Comparison of ENCODE assay signal across 8 cellular contexts in genomic region chrX:154444755-154445246, GRCh38. TPM values are rescaled to one million over a fixed set of nuclear protein-coding genes. Genes with fewer than 3 reads are reported as not detected.
DNase-seq lines count a peak whose midpoint lies in the region; ATAC-seq, FAIRE-seq and TF ChIP-seq lines count a peak whose summit lies in the region.

No MANE protein-coding gene starts in this region.

- TF ChIP-seq POLR2A in A549 (IDR thresholded peaks at IDR 0.05; ENCODE audit: low read length), result no peak
- no peak for TF ChIP-seq POLR2A in breast epithelium (IDR thresholded peaks at IDR 0.05)

- DNase-seq in A549 (ENCODE audit: low read depth in 1 of 2, low spot score in 1 of 2) (no peak), HFFc6 (no peak), breast epithelium (ENCODE audit: low spot score in 2 of 2) (no peak), NCI-H2227 treated with DMSO at 0.1 percent for 48 hours (lab: John Stamatoyannopoulos, UW) (no peak), mucosa of gallbladder (ENCODE audit: low spot score) (no peak), HTR-8/SVneo (ENCODE audit: insufficient read length, low spot score) (no peak), foreskin keratinocyte (no peak)

- POLR2A ChIA-PET in A549 (lab: Yijun Ruan, JAX), result interaction anchor here (0.5 kb wide), 1 partner anchor 101 kb away, joined by 4 read pairs; no protein-coding TSS in a partner anchor

- H3K27ac ChIP-seq in A549, result peak overlapping the region; percentile 92 to 96
- H3K27ac ChIP-seq in breast epithelium, result peak overlapping the region; percentile 90
- no peak overlapping the region for H3K27ac ChIP-seq in foreskin keratinocyte

- CTCF ChIA-PET in A549 (lab: Yijun Ruan, JAX), result interaction anchor here (0.8 to 3.0 kb wide), 3 partner anchors 9 to 71 kb away, joined by 3 to 11 read pairs (median 3); no protein-coding TSS in a partner anchor

- H3K4me1 ChIP-seq in A549 (peaks cover 12% of the 10 kb centered on the region), breast epithelium (no peaks in the 10 kb centered on the region), mononuclear cell (ENCODE audit: insufficient read depth, low read length) (peaks cover 18% of the 10 kb centered on the region), foreskin keratinocyte (no peaks in the 10 kb centered on the region)

- H3K4me2 ChIP-seq in A549, result peak overlapping the region; percentile 99

- intact Hi-C loops in breast epithelium (cut with DNase I; ENCODE audit: low total_unique reads), result loop anchor here (5.0 kb wide), 1 partner anchor 832 kb away; no protein-coding TSS in a partner anchor

- H3K4me1 Mint-ChIP-seq in HFFc6 (ENCODE audit: low read depth), result peaks cover 11% of the 10 kb centered on the region; the same call in 1 of the 2 replicates

- no peaks in the 10 kb centered on the region for H3K36me3 Mint-ChIP-seq in HFFc6 (ENCODE audit: low read depth)

- H3K27me3 Mint-ChIP-seq in HFFc6 (ENCODE audit: insufficient read depth), result no peaks in the 10 kb centered on the region

- H3K27ac Mint-ChIP-seq in HFFc6, result 0 out of 2 replicates have a peak overlapping the region, but pooled peaks have one; percentile 9

- TF ChIP-seq RAD21 in A549 (conservative IDR thresholded peaks at IDR 0.05 in 1 of 2, IDR thresholded peaks at IDR 0.05 in 1 of 2), result no peak

- no peak for TF ChIP-seq CTCF in A549 (IDR thresholded peaks at IDR 0.05)
- no peak for TF ChIP-seq CTCF in HFFc6 (IDR thresholded peaks at IDR 0.05)
- TF ChIP-seq CTCF in breast epithelium (IDR thresholded peaks at IDR 0.05), result no peak
- TF ChIP-seq CTCF in foreskin keratinocyte (conservative IDR thresholded peaks at IDR 0.05), result no peak

- peak overlapping the region; percentile 75 for H3K4me3 Mint-ChIP-seq in HFFc6

- TF ChIP-seq EP300 in A549 (IDR thresholded peaks at IDR 0.05), result no peak

- H3K9me3 ChIP-seq in A549 (no peaks in the 10 kb centered on the region), breast epithelium (no peaks in the 10 kb centered on the region), mononuclear cell (ENCODE audit: low read depth, low read length) (no peaks in the 10 kb centered on the region)

- FAIRE-seq in A549 (lab: Jason Lieb, UNC) (no peak), HTR-8/SVneo (lab: Jason Lieb, UNC) (no peak)

- peaks cover 0 to 57% of the 10 kb centered on the region in 2 donors for H3K27me3 ChIP-seq in breast epithelium
- H3K27me3 ChIP-seq in mononuclear cell (ENCODE audit: insufficient read depth, low read length), result no peaks in the 10 kb centered on the region
- H3K27me3 ChIP-seq in foreskin keratinocyte, result no peaks in the 10 kb centered on the region

- peak in 1 of 2 experiments; percentile 43; a peak in 3 of 6 replicates for ATAC-seq in A549
- no peak for ATAC-seq in foreskin keratinocyte

- WGBS in A549 (ENCODE audit: missing lambda C conversion rate), result 92% methylated on average over 2 of the region's 13 CpGs

- no peaks in the 10 kb centered on the region for H3K36me3 ChIP-seq in breast epithelium

- peak overlapping the region; percentile 99 for H3K4me3 ChIP-seq in A549
- peak overlapping the region; percentile 58 to 82 (median 62) for H3K4me3 ChIP-seq in breast epithelium
- H3K4me3 ChIP-seq in mononuclear cell (ENCODE audit: low read length), result peak overlapping the region; percentile 36

- H3K9me3 Mint-ChIP-seq in HFFc6, result no peaks in the 10 kb centered on the region

TF ChIP-seq in A549, 52 proteins besides CTCF, POLR2A, EP300 and RAD21:
- no peak for TF ChIP-seq TFCP2L1 (CRISPR knock-in tag; IDR thresholded peaks at IDR 0.05)
TF ChIP-seq in A549: peak in this region for 0.

RNA-seq across cellular contexts. Expression of gene FAM50A, which starts 0.9 kb away (rescaled TPM):
- polyA plus RNA-seq in A549 (2011; rRNA removed), result 55.1 and 57.8 TPM in 2 replicates
- polyA plus RNA-seq in A549 (2012; cell fraction: cytosol; rRNA removed), result 84.5 and 102 TPM in 2 replicates
- polyA plus RNA-seq in A549 (2012; cell fraction: nucleus; rRNA removed), result 91.4 and 116 TPM in 2 replicates
- 105 to 123 TPM (median 121 TPM) in 3 replicates for polyA plus RNA-seq in A549 (2017; fragmentation: RNase III; extraction: RNeasy Plus Mini Kit Qiagen cat#74134 plus additional on column Dnase treatment)
- 53.1 and 61.2 TPM in 2 replicates for polyA minus RNA-seq in A549 (2011; rRNA and poly(A)+ RNA removed)
- total RNA-seq in HFFc6 (2021; fragmentation: NEBNext Ultra II Directional; extraction: Animal tissue kit (Norgen Biotek cat#: 25700)), result 100 to 1,000 TPM in 1 of 6 experiments, 10 to 100 TPM in 5; 77.3 to 103 (median 86.9) TPM
- total RNA-seq in breast epithelium, result 10 to 100 TPM; 30.7 to 94.4 (median 64.2) TPM
- 19.1 TPM for total RNA-seq in mononuclear cell
- 71.3 TPM for total RNA-seq in mucosa of gallbladder
- 42.2 and 45.8 TPM in 2 replicates for total RNA-seq in foreskin keratinocyte
- polyA plus RNA-seq in foreskin keratinocyte, result 58.6 and 62.8 TPM in 2 replicates

RNA-seq across cellular contexts. Expression of gene GDI1, which starts 7.8 kb away (rescaled TPM):
- 117 and 124 TPM in 2 replicates for polyA plus RNA-seq in A549 (2011; rRNA removed)
- 171 and 182 TPM in 2 replicates for polyA plus RNA-seq in A549 (2012; cell fraction: cytosol; rRNA removed)
- polyA plus RNA-seq in A549 (2012; cell fraction: nucleus; rRNA removed), result 629 and 657 TPM in 2 replicates
- 107 to 131 TPM (median 128 TPM) in 3 replicates for polyA plus RNA-seq in A549 (2017; fragmentation: RNase III; extraction: RNeasy Plus Mini Kit Qiagen cat#74134 plus additional on column Dnase treatment)
- polyA minus RNA-seq in A549 (2011; rRNA and poly(A)+ RNA removed), result 94.5 and 122 TPM in 2 replicates
- total RNA-seq in HFFc6 (2021; fragmentation: NEBNext Ultra II Directional; extraction: Animal tissue kit (Norgen Biotek cat#: 25700)), result 100 to 1,000 TPM; 144 to 154 (median 147) TPM
- 100 to 1,000 TPM in 1 of 3 donors, 10 to 100 TPM in 2; 94.0 to 105 (median 97.3) TPM for total RNA-seq in breast epithelium
- 67.6 TPM for total RNA-seq in mononuclear cell
- 157 TPM for total RNA-seq in mucosa of gallbladder
- 56.3 and 56.8 TPM in 2 replicates for total RNA-seq in foreskin keratinocyte
- 59.0 and 60.1 TPM in 2 replicates for polyA plus RNA-seq in foreskin keratinocyte

RNA-seq across cellular contexts. Expression of gene PLXNA3, which starts 13.3 kb away (rescaled TPM):
- 3.4 and 5.9 TPM in 2 replicates for polyA plus RNA-seq in A549 (2011; rRNA removed)
- polyA plus RNA-seq in A549 (2012; cell fraction: cytosol; rRNA removed), result 6.0 and 7.8 TPM in 2 replicates
- 38.8 and 40.2 TPM in 2 replicates for polyA plus RNA-seq in A549 (2012; cell fraction: nucleus; rRNA removed)
- 7.9 to 10.1 TPM (median 9.5 TPM) in 3 replicates for polyA plus RNA-seq in A549 (2017; fragmentation: RNase III; extraction: RNeasy Plus Mini Kit Qiagen cat#74134 plus additional on column Dnase treatment)
- 10.5 and 13.2 TPM in 2 replicates for polyA minus RNA-seq in A549 (2011; rRNA and poly(A)+ RNA removed)
- 10 to 100 TPM; 66.2 to 98.7 (median 79.8) TPM for total RNA-seq in HFFc6 (2021; fragmentation: NEBNext Ultra II Directional; extraction: Animal tissue kit (Norgen Biotek cat#: 25700))
- total RNA-seq in breast epithelium, result 10 to 100 TPM in 2 of 3 donors, 1 to 10 TPM in 1; 6.1 to 10.8 (median 10.1) TPM
- 5.5 TPM for total RNA-seq in mononuclear cell
- total RNA-seq in mucosa of gallbladder, result 75.6 TPM
- total RNA-seq in foreskin keratinocyte, result 14.4 and 16.0 TPM in 2 replicates
- polyA plus RNA-seq in foreskin keratinocyte, result 10.1 and 11.9 TPM in 2 replicates

RNA-seq across cellular contexts. Expression of gene ATP6AP1, which starts 16.3 kb away (rescaled TPM):
- polyA plus RNA-seq in A549 (2011; rRNA removed) (62.6 and 69.6 TPM in 2 replicates), A549 (2017; fragmentation: RNase III; extraction: RNeasy Plus Mini Kit Qiagen cat#74134 plus additional on column Dnase treatment) (71.3 to 81.7 TPM (median 78.9 TPM) in 3 replicates), foreskin keratinocyte (64.2 and 67.0 TPM in 2 replicates)
- 71.7 and 96.0 TPM in 2 replicates for polyA plus RNA-seq in A549 (2012; cell fraction: cytosol; rRNA removed)
- polyA plus RNA-seq in A549 (2012; cell fraction: nucleus; rRNA removed), result 149 and 187 TPM in 2 replicates
- 78.2 and 80.9 TPM in 2 replicates for polyA minus RNA-seq in A549 (2011; rRNA and poly(A)+ RNA removed)
- 100 to 1,000 TPM; 107 to 154 (median 123) TPM for total RNA-seq in HFFc6 (2021; fragmentation: NEBNext Ultra II Directional; extraction: Animal tissue kit (Norgen Biotek cat#: 25700))
- total RNA-seq in breast epithelium (10 to 100 TPM; 31.5 to 57.1 (median 34.8) TPM), mononuclear cell (47.9 TPM), mucosa of gallbladder (108 TPM), foreskin keratinocyte (44.3 and 51.0 TPM in 2 replicates)

RNA-seq across cellular contexts. Expression of gene TAFAZZIN, which starts 33.5 kb away (rescaled TPM):
- polyA plus RNA-seq in A549 (2011; rRNA removed) (32.6 and 36.9 TPM in 2 replicates), A549 (2017; fragmentation: RNase III; extraction: RNeasy Plus Mini Kit Qiagen cat#74134 plus additional on column Dnase treatment) (25.7 to 36.3 TPM (median 34.4 TPM) in 3 replicates), foreskin keratinocyte (36.2 and 36.4 TPM in 2 replicates)
- 35.6 and 45.5 TPM in 2 replicates for polyA plus RNA-seq in A549 (2012; cell fraction: cytosol; rRNA removed)
- polyA plus RNA-seq in A549 (2012; cell fraction: nucleus; rRNA removed), result 150 and 154 TPM in 2 replicates
- polyA minus RNA-seq in A549 (2011; rRNA and poly(A)+ RNA removed), result 28.0 and 35.3 TPM in 2 replicates
- 10 to 100 TPM; 13.0 to 17.3 (median 15.1) TPM for total RNA-seq in HFFc6 (2021; fragmentation: NEBNext Ultra II Directional; extraction: Animal tissue kit (Norgen Biotek cat#: 25700))
- total RNA-seq in breast epithelium (10 to 100 TPM; 27.7 to 53.7 (median 44.2) TPM), mononuclear cell (33.2 TPM), mucosa of gallbladder (49.8 TPM), foreskin keratinocyte (26.5 and 31.9 TPM in 2 replicates)

Comparison
In these comparisons a context has a peak if more than half of its experiments do, and no peak if none do; other contexts are left out.
1. H3K4me3 ChIP-seq: peak in every context shown above with its lines; median percentile 99 in A549; 62 in breast epithelium; 36 in mononuclear cell.